8 cellular contexts compared by ENCODE assay signal in genomic region chr15:45023659-45024320, GRCh38. TPM values are rescaled to one million over a fixed set of nuclear protein-coding genes. Genes with fewer than 3 reads are reported as not detected.
DNase-seq lines count a peak whose midpoint lies in the region; ATAC-seq and TF ChIP-seq lines count a peak whose summit lies in the region.

No MANE protein-coding gene starts in this region.

- peaks cover 0 to 10% (median 0%) of the 10 kb centered on the region in 11 experiments; a peak in 1 of 22 replicates for H4K20me1 ChIP-seq in BLaER1 treated with 17β-estradiol and CSF1 and Interleukin-3, amounts not matched to agents 10 nM and 100 nM

- H3K4me3 ChIP-seq in BLaER1 treated with 17β-estradiol and CSF1 and Interleukin-3, amounts not matched to agents 10 nM and 100 nM = peak overlapping the region; percentile 71 to 93 (median 90)
- peak overlapping the region; percentile 90 for H3K4me3 ChIP-seq in WERI-Rb-1 (ENCODE audit: low read depth, low read length)

- H3K27me3 ChIP-seq in BLaER1 treated with 17β-estradiol and CSF1 and Interleukin-3, amounts not matched to agents 10 nM and 100 nM = no peaks in the 10 kb centered on the region
- no peaks in the 10 kb centered on the region for H3K27me3 ChIP-seq in WERI-Rb-1 (ENCODE audit: insufficient read depth, low read depth, severe bottlenecking)

- TF ChIP-seq CTCF in WERI-Rb-1 (IDR thresholded peaks at IDR 0.05; ENCODE audit: low read depth, low read length) = no peak

- peaks cover 11 to 29% (median 26%) of the 10 kb centered on the region in 11 experiments; a peak in 21 of 22 replicates for H3K36me3 ChIP-seq in BLaER1 treated with 17β-estradiol and CSF1 and Interleukin-3, amounts not matched to agents 10 nM and 100 nM
- no peaks in the 10 kb centered on the region; the same call in 1 of the 2 replicates for H3K36me3 ChIP-seq in WERI-Rb-1

- ATAC-seq in HG02973 (IDR thresholded peaks at IDR 0.05; ENCODE audit: unreplicated experiment) (peak; percentile 9), HG02885 (IDR thresholded peaks at IDR 0.05; ENCODE audit: poor library complexity, unreplicated experiment) (no peak)

- peak overlapping the region; percentile 71 to 95 (median 93); a peak in 21 of 22 replicates for H3K27ac ChIP-seq in BLaER1 treated with 17β-estradiol and CSF1 and Interleukin-3, amounts not matched to agents 10 nM and 100 nM
- H3K27ac ChIP-seq in WERI-Rb-1 = peak overlapping the region; percentile 86; the same call in 1 of the 2 replicates

- peak overlapping the region; percentile 78 to 94 (median 90) for H3K9ac ChIP-seq in BLaER1 treated with 17β-estradiol and CSF1 and Interleukin-3, amounts not matched to agents 10 nM and 100 nM

- peaks cover 7 to 33% (median 25%) of the 10 kb centered on the region in 11 experiments; a peak in 21 of 22 replicates for H3K9me3 ChIP-seq in BLaER1 treated with 17β-estradiol and CSF1 and Interleukin-3, amounts not matched to agents 10 nM and 100 nM (replicated peaks in 1 of 11)
- H3K9me3 ChIP-seq in WERI-Rb-1 (ENCODE audit: severe bottlenecking) = no peaks in the 10 kb centered on the region

- DNase-seq in WERI-Rb-1 = no peak
- peak; percentile 74 for DNase-seq in foreskin melanocyte
- DNase-seq in pons (ENCODE audit: low spot score) = peak; percentile 51
- DNase-seq in mesenteric fat pad (ENCODE audit: low spot score) = no peak
- DNase-seq in NCI-H2081 treated with DMSO at 0.1 percent for 48 hours (lab: John Stamatoyannopoulos, UW) = no peak

- peaks cover 33 to 43% (median 40%) of the 10 kb centered on the region in 10 experiments for H3K4me1 ChIP-seq in BLaER1 treated with 17β-estradiol and CSF1 and Interleukin-3, amounts not matched to agents 10 nM and 100 nM

- peak overlapping the region; percentile 90 to 100 (median 95) for H3K4me2 ChIP-seq in BLaER1 treated with 17β-estradiol and CSF1 and Interleukin-3, amounts not matched to agents 10 nM and 100 nM

RNA-seq across cellular contexts. Expression of gene SORD, which starts 0.8 kb away (rescaled TPM):
- 7.4 TPM for total RNA-seq in mesenteric fat pad

Comparison
In these comparisons a context has a peak if more than half of its experiments do, and no peak if none do; other contexts are left out.
1. DNase-seq: peak in foreskin melanocyte (single experiment) and pons (single experiment); none in WERI-Rb-1 (single experiment), mesenteric fat pad (single experiment) and NCI-H2081 treated with DMSO at 0.1 percent for 48 hours (single experiment).